In the genomic region with DNA sequence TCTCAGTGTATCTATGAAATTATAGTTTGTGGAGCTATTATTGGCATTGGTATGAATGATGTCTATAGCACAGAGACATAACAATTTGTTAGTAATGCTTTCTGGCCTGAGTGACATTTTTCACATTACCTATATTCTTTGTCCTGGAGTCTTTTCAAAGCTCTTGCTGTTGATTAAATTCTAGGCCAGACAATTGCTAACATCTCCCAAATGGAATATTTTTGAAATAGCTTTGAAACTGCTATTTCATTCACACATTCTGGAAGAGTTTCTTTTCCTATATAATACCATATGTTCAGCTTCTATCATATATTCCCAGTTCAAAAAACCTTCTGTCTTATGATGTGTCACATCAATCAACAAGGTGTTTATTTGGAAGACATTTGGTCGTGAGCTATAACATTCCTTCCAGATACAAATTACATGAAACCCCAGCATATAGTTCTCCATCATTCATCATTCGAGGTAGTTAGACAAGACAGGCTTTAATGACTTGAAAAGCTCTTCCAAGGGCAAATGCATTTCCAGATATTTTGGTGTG, we compare ENCODE assay signal across 2 cellular contexts.
TF ChIP-seq lines count a peak whose summit lies in the region.

No MANE protein-coding gene starts in this region.

TF ChIP-seq in endothelial cell of umbilical vein, 7 proteins besides CTCF, POLR2A, EP300 and RAD21 (continued from another document):
- TF ChIP-seq, protein P1, sequence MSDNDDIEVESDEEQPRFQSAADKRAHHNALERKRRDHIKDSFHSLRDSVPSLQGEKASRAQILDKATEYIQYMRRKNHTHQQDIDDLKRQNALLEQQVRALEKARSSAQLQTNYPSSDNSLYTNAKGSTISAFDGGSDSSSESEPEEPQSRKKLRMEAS (IDR thresholded peaks at IDR 0.05; ENCODE audit: insufficient read depth, insufficient read length): no peak
- no peak for TF ChIP-seq EZH2 (IDR thresholded peaks at IDR 0.05; ENCODE audit: borderline replicate concordance, low read depth, low read length, severe bottlenecking)

TF ChIP-seq in neural cell, 6 proteins besides CTCF, POLR2A, EP300 and RAD21 (continued from another document):
- TF ChIP-seq, protein P2, sequence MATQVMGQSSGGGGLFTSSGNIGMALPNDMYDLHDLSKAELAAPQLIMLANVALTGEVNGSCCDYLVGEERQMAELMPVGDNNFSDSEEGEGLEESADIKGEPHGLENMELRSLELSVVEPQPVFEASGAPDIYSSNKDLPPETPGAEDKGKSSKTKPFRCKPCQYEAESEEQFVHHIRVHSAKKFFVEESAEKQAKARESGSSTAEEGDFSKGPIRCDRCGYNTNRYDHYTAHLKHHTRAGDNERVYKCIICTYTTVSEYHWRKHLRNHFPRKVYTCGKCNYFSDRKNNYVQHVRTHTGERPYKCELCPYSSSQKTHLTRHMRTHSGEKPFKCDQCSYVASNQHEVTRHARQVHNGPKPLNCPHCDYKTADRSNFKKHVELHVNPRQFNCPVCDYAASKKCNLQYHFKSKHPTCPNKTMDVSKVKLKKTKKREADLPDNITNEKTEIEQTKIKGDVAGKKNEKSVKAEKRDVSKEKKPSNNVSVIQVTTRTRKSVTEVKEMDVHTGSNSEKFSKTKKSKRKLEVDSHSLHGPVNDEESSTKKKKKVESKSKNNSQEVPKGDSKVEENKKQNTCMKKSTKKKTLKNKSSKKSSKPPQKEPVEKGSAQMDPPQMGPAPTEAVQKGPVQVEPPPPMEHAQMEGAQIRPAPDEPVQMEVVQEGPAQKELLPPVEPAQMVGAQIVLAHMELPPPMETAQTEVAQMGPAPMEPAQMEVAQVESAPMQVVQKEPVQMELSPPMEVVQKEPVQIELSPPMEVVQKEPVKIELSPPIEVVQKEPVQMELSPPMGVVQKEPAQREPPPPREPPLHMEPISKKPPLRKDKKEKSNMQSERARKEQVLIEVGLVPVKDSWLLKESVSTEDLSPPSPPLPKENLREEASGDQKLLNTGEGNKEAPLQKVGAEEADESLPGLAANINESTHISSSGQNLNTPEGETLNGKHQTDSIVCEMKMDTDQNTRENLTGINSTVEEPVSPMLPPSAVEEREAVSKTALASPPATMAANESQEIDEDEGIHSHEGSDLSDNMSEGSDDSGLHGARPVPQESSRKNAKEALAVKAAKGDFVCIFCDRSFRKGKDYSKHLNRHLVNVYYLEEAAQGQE (IDR thresholded peaks at IDR 0.05; ENCODE audit: borderline replicate concordance): peak; percentile 70
- no peak for TF ChIP-seq EZH2 (IDR thresholded peaks at IDR 0.05; ENCODE audit: borderline replicate concordance, insufficient read depth, low read length, poor library complexity, severe bottlenecking)
